In the genomic region with DNA sequence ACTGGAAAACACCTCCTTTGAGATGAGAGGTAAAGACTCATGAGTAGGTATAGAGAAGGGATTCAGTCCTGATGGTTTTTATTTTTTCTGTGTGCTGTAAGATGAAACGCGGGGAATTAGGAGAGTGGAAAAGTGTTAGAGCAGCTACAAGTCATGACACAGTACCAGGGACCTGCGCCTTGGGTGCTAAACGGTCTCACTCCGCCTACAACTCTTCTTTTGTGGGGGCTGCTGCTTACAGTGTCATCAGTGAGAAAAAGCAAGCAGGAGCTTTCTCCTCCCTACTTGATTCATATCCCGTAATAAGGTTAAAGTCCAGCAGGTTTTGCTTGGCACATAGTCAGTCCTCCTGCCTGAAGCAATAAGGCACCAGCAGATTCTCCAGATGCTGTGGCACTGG, we compare ENCODE assay signal across 20 cellular contexts.
"Had no signal": no experiment of that assay in that cellular context is flagged by ENCODE, and none has a peak within 500 bp of the region (broad histone marks: within the 10 kb centered on the region; RNA-seq: fewer than 3 reads in every experiment).

No MANE protein-coding gene starts in this region.

- ATAC-seq: mucosa of descending colon had no signal

- H3K36me3 Mint-ChIP-seq: brain had no signal

- H3K27me3 ChIP-seq: transverse colon, vagina had no signal

- H3K9me3 Mint-ChIP-seq: brain, memory B cell, nephron had no signal

- H3K4me3 Mint-ChIP-seq: brain, memory B cell, nephron had no signal

- H3K27ac ChIP-seq: coronary artery, left ventricle myocardium inferior, right atrium auricular region, SK-N-MC, transverse colon, vagina, VCaP had no signal

- H3K4me1 ChIP-seq: left ventricle myocardium inferior, right atrium auricular region, transverse colon, vagina had no signal

- H3K4me3 ChIP-seq: coronary artery, left ventricle myocardium inferior, mucosa of descending colon, right atrium auricular region, SK-N-MC, transverse colon, vagina had no signal

- H3K9me3 ChIP-seq: left ventricle myocardium inferior, mucosa of descending colon, right atrium auricular region, transverse colon, vagina had no signal

- H3K27ac Mint-ChIP-seq: memory B cell, nephron had no signal

- DNase-seq: activated CD4-positive, alpha-beta T cell treated with anti-CD3 and anti-CD28 coated beads for 4 hours; activated naive CD4-positive, alpha-beta T cell treated with Interleukin-2 at 50 U/mL for 16 hours; activated T-cell treated with anti-CD3 and anti-CD28 coated beads, Interleukin-2, amount 50 U/mL, for 48 hours; central memory CD4-positive, alpha-beta T cell; foreskin fibroblast; hypothalamus; left ventricle myocardium inferior; mucosa of descending colon; stimulated activated CD4-positive, alpha-beta T cell treated with anti-CD3 and anti-CD28 coated beads, Interleukin-2, amount 100 ng/mL, for 48 hours; stimulated activated naive CD4-positive, alpha-beta T cell; T-helper 1 cell; transverse colon had no signal

- H3K36me3 ChIP-seq: left ventricle myocardium inferior, right atrium auricular region, transverse colon, vagina had no signal

- H3K27me3 Mint-ChIP-seq: brain, memory B cell had no signal
